ENCODE assay signal across 8 cellular contexts in genomic region chr17:40355123-40355803, GRCh38. TPM values are rescaled to one million over a fixed set of nuclear protein-coding genes. Genes with fewer than 3 reads are reported as not detected.
DNase-seq lines count a peak whose midpoint lies in the region; ATAC-seq and TF ChIP-seq lines count a peak whose summit lies in the region.

No MANE protein-coding gene starts in this region.

- H3K4me1 ChIP-seq in endodermal cell (ENCODE audit: control insufficient read depth, insufficient read depth, low read length): no peaks in the 10 kb centered on the region

- peaks cover 30% of the 10 kb centered on the region for H3K36me3 Mint-ChIP-seq in endodermal cell (ENCODE audit: low read depth)
- peaks cover 0 to 38% (median 8%) of the 10 kb centered on the region in 3 donors for H3K36me3 Mint-ChIP-seq in naive thymus-derived CD8-positive, alpha-beta T cell
- H3K36me3 Mint-ChIP-seq in stimulated activated effector memory CD8-positive, alpha-beta T cell treated with anti-CD3 and anti-CD28 coated beads, Interleukin-12 subunit alpha, Interleukin-12 subunit beta, amount 100 ng/mL, for 72 hours: peaks cover 77% of the 10 kb centered on the region

- no peak overlapping the region for H3K27ac Mint-ChIP-seq in endodermal cell
- peak overlapping the region in 8 of 10 donors; percentile 17 to 93 (median 50) for H3K27ac Mint-ChIP-seq in naive thymus-derived CD8-positive, alpha-beta T cell
- no peak overlapping the region for H3K27ac Mint-ChIP-seq in stimulated activated effector memory CD8-positive, alpha-beta T cell treated with anti-CD3 and anti-CD28 coated beads, Interleukin-12 subunit alpha, Interleukin-12 subunit beta, amount 100 ng/mL, for 72 hours

- H3K27ac ChIP-seq in endodermal cell (ENCODE audit: low read depth, low read length): no peak overlapping the region

- DNase-seq in NCI-H345 (lab: John Stamatoyannopoulos, UW): peak; percentile 20
- no peak for DNase-seq in NCI-H345 treated with DMSO at 0.1 percent for 48 hours (lab: John Stamatoyannopoulos, UW; ENCODE audit: unreplicated experiment)
- DNase-seq in NCI-H2171 (lab: John Stamatoyannopoulos, UW): peak; percentile 9
- DNase-seq in activated CD8-positive, alpha-beta memory T cell treated with anti-CD3 and anti-CD28 coated beads for 4 hours (ENCODE audit: low read depth in 2 of 2): peak; percentile 48 to 60
- peak; percentile 100 for DNase-seq in endodermal cell
- peak; percentile 59 to 87 (median 80) for DNase-seq in naive thymus-derived CD8-positive, alpha-beta T cell
- peak; percentile 87 to 93 for DNase-seq in stimulated activated effector memory CD8-positive, alpha-beta T cell treated with anti-CD3 and anti-CD28 coated beads, Interleukin-12 subunit alpha, Interleukin-12 subunit beta, amount 100 ng/mL, for 72 hours (ENCODE audit: low spot score in 2 of 2)

- peak; percentile 99 for TF ChIP-seq CTCF in endodermal cell (conservative IDR thresholded peaks at IDR 0.05)

- ATAC-seq in naive thymus-derived CD8-positive, alpha-beta T cell: peak; percentile 68 to 85
- ATAC-seq in stimulated activated effector memory CD8-positive, alpha-beta T cell treated with anti-CD3 and anti-CD28 coated beads, Interleukin-12 subunit alpha, Interleukin-12 subunit beta, amount 100 ng/mL, for 72 hours: peak; percentile 65
- no peak for ATAC-seq in GM18519 (IDR thresholded peaks at IDR 0.05; ENCODE audit: low FRiP score, unreplicated experiment)

- H3K27me3 Mint-ChIP-seq in endodermal cell (ENCODE audit: insufficient read depth): peaks cover 11% of the 10 kb centered on the region
- H3K27me3 Mint-ChIP-seq in naive thymus-derived CD8-positive, alpha-beta T cell: peaks cover 0 to 1% (median 0%) of the 10 kb centered on the region in 5 donors

- H3K4me1 Mint-ChIP-seq in endodermal cell: peaks cover 16% of the 10 kb centered on the region
- peaks cover 15 to 33% (median 25%) of the 10 kb centered on the region in 4 donors for H3K4me1 Mint-ChIP-seq in naive thymus-derived CD8-positive, alpha-beta T cell
- H3K4me1 Mint-ChIP-seq in stimulated activated effector memory CD8-positive, alpha-beta T cell treated with anti-CD3 and anti-CD28 coated beads, Interleukin-12 subunit alpha, Interleukin-12 subunit beta, amount 100 ng/mL, for 72 hours: peaks cover 40% of the 10 kb centered on the region

- POLR2A ChIA-PET in naive thymus-derived CD8-positive, alpha-beta T cell (lab: Charles Lee): interaction anchor here (0.6 to 4.0 kb wide), 12 partner anchors 9 to 199 kb away, joined by 3 to 62 read pairs (median 6); no protein-coding TSS in a partner anchor

- H3K27me3 ChIP-seq in endodermal cell (ENCODE audit: control insufficient read depth, insufficient read depth, low read length, poor library complexity, severe bottlenecking): no peaks in the 10 kb centered on the region

- H3K9ac ChIP-seq in endodermal cell (ENCODE audit: extremely low read depth, low read length, poor library complexity, severe bottlenecking): no peak overlapping the region

- H3K36me3 ChIP-seq in endodermal cell (ENCODE audit: control insufficient read depth, insufficient read depth, low read length): peaks cover 35% of the 10 kb centered on the region

- no peak overlapping the region for H3K4me3 ChIP-seq in endodermal cell (ENCODE audit: low read length)

- H3K9me3 Mint-ChIP-seq in endodermal cell: no peaks in the 10 kb centered on the region
- H3K9me3 Mint-ChIP-seq in naive thymus-derived CD8-positive, alpha-beta T cell: no peaks in the 10 kb centered on the region
- H3K9me3 Mint-ChIP-seq in stimulated activated effector memory CD8-positive, alpha-beta T cell treated with anti-CD3 and anti-CD28 coated beads, Interleukin-12 subunit alpha, Interleukin-12 subunit beta, amount 100 ng/mL, for 72 hours: no peaks in the 10 kb centered on the region

- WGBS in endodermal cell (ENCODE audit: insufficient coverage in 1 of 2, insufficient read length in 1 of 2), 2 experiments: 69 to 72% methylated on average over 24 to 29 of the region's 29 CpGs

- no peak overlapping the region for H3K4me3 Mint-ChIP-seq in endodermal cell
- H3K4me3 Mint-ChIP-seq in naive thymus-derived CD8-positive, alpha-beta T cell: no peak overlapping the region
- no peak overlapping the region for H3K4me3 Mint-ChIP-seq in stimulated activated effector memory CD8-positive, alpha-beta T cell treated with anti-CD3 and anti-CD28 coated beads, Interleukin-12 subunit alpha, Interleukin-12 subunit beta, amount 100 ng/mL, for 72 hours

- H3K9me3 ChIP-seq in endodermal cell (ENCODE audit: control insufficient read depth, low read length): no peaks in the 10 kb centered on the region

RNA-seq across cellular contexts. Expression of gene GJD3, which starts 9.3 kb away (rescaled TPM):
- total RNA-seq in endodermal cell: not detected
- not detected for polyA plus RNA-seq in endodermal cell (2013, experiment 1 of 2)
- polyA plus RNA-seq in endodermal cell (2013, experiment 2 of 2): not detected
- not detected for total RNA-seq in naive thymus-derived CD8-positive, alpha-beta T cell
- polyA plus RNA-seq in naive thymus-derived CD8-positive, alpha-beta T cell: not detected

RNA-seq across cellular contexts. Expression of gene RARA, which starts 46.3 kb away (rescaled TPM):
- 10 to 100 TPM; 22.7 to 27.6 TPM for total RNA-seq in endodermal cell
- 51.2 TPM for polyA plus RNA-seq in endodermal cell (2013, experiment 1 of 2)
- 49.4 TPM for polyA plus RNA-seq in endodermal cell (2013, experiment 2 of 2)
- 10 to 100 TPM; 39.2 to 39.9 TPM for total RNA-seq in naive thymus-derived CD8-positive, alpha-beta T cell
- polyA plus RNA-seq in naive thymus-derived CD8-positive, alpha-beta T cell: 10 to 100 TPM in 1 of 3 donors, 1 to 10 TPM in 2; 7.2 to 12.4 (median 9.0) TPM

Comparison
In these comparisons a context has a peak if more than half of its experiments do, and no peak if none do; other contexts are left out.
1. H3K27ac Mint-ChIP-seq: peak in naive thymus-derived CD8-positive, alpha-beta T cell (8 of 10); none in endodermal cell (single experiment) and stimulated activated effector memory CD8-positive, alpha-beta T cell treated with anti-CD3 and anti-CD28 coated beads, Interleukin-12 subunit alpha, Interleukin-12 subunit beta, amount 100 ng/mL, for 72 hours (single experiment).